21 cellular contexts compared by ENCODE assay signal in the genomic region with DNA sequence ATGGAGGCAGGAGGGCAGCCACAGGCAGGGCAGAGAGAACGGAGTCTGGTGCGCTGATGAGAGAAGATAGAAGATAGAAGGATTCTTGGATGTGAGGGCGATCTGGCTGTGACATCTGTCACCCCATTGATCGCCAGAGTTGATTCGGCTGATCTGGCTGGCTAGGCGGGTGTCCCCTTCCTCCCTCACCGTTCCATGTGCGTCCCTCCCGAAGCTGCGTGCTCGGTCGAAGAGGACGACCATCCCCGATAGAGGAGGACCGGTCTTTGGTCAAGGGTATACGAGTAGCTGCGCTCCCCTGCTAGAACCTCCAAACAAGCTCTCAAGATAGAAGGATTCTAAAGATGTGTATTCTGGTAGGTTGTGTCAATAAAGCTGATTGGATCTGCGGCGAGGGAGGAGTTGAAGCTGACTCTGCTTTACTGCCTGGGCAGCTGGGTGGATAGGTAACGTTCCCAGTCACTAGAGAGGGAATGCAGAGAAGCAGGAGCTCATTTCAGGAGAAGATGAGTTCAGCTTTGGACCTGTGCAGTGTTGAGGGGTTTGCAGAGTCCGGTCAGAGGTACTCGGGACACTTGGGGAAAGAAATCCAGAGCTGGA. TPM values are rescaled to one million over a fixed set of nuclear protein-coding genes. Genes with fewer than 3 reads are reported as not detected.
DNase-seq lines count a peak whose midpoint lies in the region; ATAC-seq and TF ChIP-seq lines count a peak whose summit lies in the region.
"Had no signal": no experiment of that assay in that cellular context is flagged by ENCODE, and none has a peak within 500 bp of the region (broad histone marks: within the 10 kb centered on the region; RNA-seq: fewer than 3 reads in every experiment).

No MANE protein-coding gene starts in this region.

- H3K79me2 ChIP-seq in Loucy (ENCODE audit: insufficient read depth, low read length) = peaks cover 99% of the 10 kb centered on the region
- peaks cover 91% of the 10 kb centered on the region for H3K79me2 ChIP-seq in osteoblast (ENCODE audit: insufficient read depth, low read length)

- no peak for TF ChIP-seq CTCF in Loucy (conservative IDR thresholded peaks at IDR 0.05; ENCODE audit: low read length)
- TF ChIP-seq CTCF in osteoblast (IDR thresholded peaks at IDR 0.05; ENCODE audit: extremely low read depth, low read depth, low read length) = no peak

- CTCF ChIA-PET in activated CD8-positive, alpha-beta memory T cell treated with anti-CD3 and anti-CD28 coated beads, Interleukin-2, amount 10 ng/mL, durations not matched to agents 7 days and 5 days (lab: Charles Lee) = interaction anchor here (1.0 to 9.0 kb wide), 4 partner anchors 11 to 61 kb away, joined by 3 to 106 read pairs (median 5); no protein-coding TSS in a partner anchor

- no peak overlapping the region for H2AFZ ChIP-seq in Loucy (ENCODE audit: low read length)
- H2AFZ ChIP-seq in osteoblast (ENCODE audit: low read length) = no peak overlapping the region

- H3K9me3 Mint-ChIP-seq in activated CD8-positive, alpha-beta memory T cell treated with anti-CD3 and anti-CD28 coated beads, Interleukin-2, amount 10 ng/mL, durations not matched to agents 7 days and 5 days (ENCODE audit: low read depth) = no peaks in the 10 kb centered on the region
- no peaks in the 10 kb centered on the region for H3K9me3 Mint-ChIP-seq in activated naive CD8-positive, alpha-beta T cell treated with anti-CD3 and anti-CD28 coated beads, Interleukin-2, amount 50 U/mL, for 24 hours
- H3K9me3 Mint-ChIP-seq: brain, nephron had no signal

- H3K4me2 ChIP-seq in Loucy (ENCODE audit: low read depth, low read length, poor library complexity, severe bottlenecking) (peak overlapping the region; percentile 97), osteoblast (ENCODE audit: insufficient read depth, low read length) (no peak overlapping the region)

- H3K27me3 Mint-ChIP-seq in activated CD8-positive, alpha-beta memory T cell treated with anti-CD3 and anti-CD28 coated beads, Interleukin-2, amount 10 ng/mL, durations not matched to agents 7 days and 5 days = no peaks in the 10 kb centered on the region
- H3K27me3 Mint-ChIP-seq in activated naive CD8-positive, alpha-beta T cell treated with anti-CD3 and anti-CD28 coated beads, Interleukin-2, amount 50 U/mL, for 24 hours = peaks cover 2% of the 10 kb centered on the region

- peak overlapping the region; percentile 35 for H3K4me3 Mint-ChIP-seq in activated CD8-positive, alpha-beta memory T cell treated with anti-CD3 and anti-CD28 coated beads, Interleukin-2, amount 10 ng/mL, durations not matched to agents 7 days and 5 days
- H3K4me3 Mint-ChIP-seq in activated naive CD8-positive, alpha-beta T cell treated with anti-CD3 and anti-CD28 coated beads, Interleukin-2, amount 50 U/mL, for 24 hours = peak overlapping the region; percentile 71
- H3K4me3 Mint-ChIP-seq: nephron had no signal

- H3K36me3 ChIP-seq in Loucy (ENCODE audit: insufficient read depth, low read length) (peaks cover 7% of the 10 kb centered on the region; the same call in 1 of the 2 replicates), osteoblast (ENCODE audit: insufficient read depth, low read length) (no peaks in the 10 kb centered on the region)

- peaks cover 38% of the 10 kb centered on the region for H3K36me3 Mint-ChIP-seq in activated CD8-positive, alpha-beta memory T cell treated with anti-CD3 and anti-CD28 coated beads, Interleukin-2, amount 10 ng/mL, durations not matched to agents 7 days and 5 days
- peaks cover 43% of the 10 kb centered on the region for H3K36me3 Mint-ChIP-seq in activated naive CD8-positive, alpha-beta T cell treated with anti-CD3 and anti-CD28 coated beads, Interleukin-2, amount 50 U/mL, for 24 hours (ENCODE audit: low read depth)

- H3K27me3 ChIP-seq in Loucy (ENCODE audit: insufficient read depth, low read length, poor library complexity, severe bottlenecking) = no peaks in the 10 kb centered on the region
- no peaks in the 10 kb centered on the region for H3K27me3 ChIP-seq in osteoblast (ENCODE audit: insufficient read depth, low read length)

- H3F3A ChIP-seq in Loucy (ENCODE audit: low read depth) = no peaks in the 10 kb centered on the region

- peaks cover 62% of the 10 kb centered on the region for H3K4me1 ChIP-seq in Loucy (ENCODE audit: insufficient read depth, low read length, poor library complexity, severe bottlenecking)
- H3K4me1 ChIP-seq in osteoblast (ENCODE audit: insufficient read depth, low read length) = peaks cover 4% of the 10 kb centered on the region

- H3K27ac ChIP-seq in osteoblast (ENCODE audit: low read depth, low read length) = no peak overlapping the region

- H4K20me1 ChIP-seq in Loucy (ENCODE audit: insufficient read depth, low read length, poor library complexity, severe bottlenecking) = peaks cover 68% of the 10 kb centered on the region
- peaks cover 60% of the 10 kb centered on the region for H4K20me1 ChIP-seq in osteoblast (ENCODE audit: insufficient read depth, low read length)

- no peaks in the 10 kb centered on the region for H3K9me3 ChIP-seq in Loucy (ENCODE audit: insufficient read depth, low read depth, low read length)
- H3K9me3 ChIP-seq in osteoblast (ENCODE audit: low read depth, low read length) = no peaks in the 10 kb centered on the region

- no peak overlapping the region for H3K4me3 ChIP-seq in Loucy (ENCODE audit: low read length, poor library complexity, severe bottlenecking)
- no peak overlapping the region for H3K4me3 ChIP-seq in osteoblast (ENCODE audit: insufficient read depth, low read length)

- no peak for DNase-seq in activated CD8-positive, alpha-beta memory T cell treated with anti-CD3 and anti-CD28 coated beads, Interleukin-2, amount 10 ng/mL, durations not matched to agents 7 days and 5 days
- no peak for DNase-seq in activated CD8-positive, alpha-beta memory T cell treated with anti-CD3 and anti-CD28 coated beads, Interleukin-2, amount 50 U/mL, for 48 hours
- no peak for DNase-seq in activated naive CD8-positive, alpha-beta T cell treated with anti-CD3 and anti-CD28 coated beads, Interleukin-2, amount 50 U/mL, for 24 hours
- DNase-seq in osteoblast (ENCODE audit: insufficient read length, low spot score, missing footprints) (peak; percentile 17), NCI-H146 (lab: John Stamatoyannopoulos, UW) (no peak)
- DNase-seq in stimulated activated CD4-positive, alpha-beta T cell treated with anti-CD3 and anti-CD28 coated beads, Interleukin-15, amount 100 ng/mL, for 24 hours = no peak
- DNase-seq: activated CD4-positive, CD25-positive, alpha-beta regulatory T cell treated with anti-CD3 and anti-CD28 coated beads, Interleukin-2, amount 50 U/mL, for 72 hours; activated effector memory CD4-positive, alpha-beta T cell treated with anti-CD3 and anti-CD28 coated beads, Interleukin-2, amount 50 U/mL, for 16 hours; dermis blood vessel endothelial cell; NCI-H1694; substantia nigra had no signal

- H3K27ac Mint-ChIP-seq in activated CD8-positive, alpha-beta memory T cell treated with anti-CD3 and anti-CD28 coated beads, Interleukin-2, amount 10 ng/mL, durations not matched to agents 7 days and 5 days = peak overlapping the region; percentile 89
- peak overlapping the region; percentile 84 for H3K27ac Mint-ChIP-seq in activated naive CD8-positive, alpha-beta T cell treated with anti-CD3 and anti-CD28 coated beads, Interleukin-2, amount 50 U/mL, for 24 hours
- H3K27ac Mint-ChIP-seq: brain, nephron had no signal

- no peaks in the 10 kb centered on the region for H3K9me2 ChIP-seq in Loucy (replicated peaks; ENCODE audit: low read depth, low read length)

- no peak overlapping the region for H3K9ac ChIP-seq in Loucy (ENCODE audit: low read depth, low read length, poor library complexity, severe bottlenecking)

- peaks cover 66% of the 10 kb centered on the region for H3K4me1 Mint-ChIP-seq in activated CD8-positive, alpha-beta memory T cell treated with anti-CD3 and anti-CD28 coated beads, Interleukin-2, amount 10 ng/mL, durations not matched to agents 7 days and 5 days
- peaks cover 78% of the 10 kb centered on the region for H3K4me1 Mint-ChIP-seq in activated naive CD8-positive, alpha-beta T cell treated with anti-CD3 and anti-CD28 coated beads, Interleukin-2, amount 50 U/mL, for 24 hours

- ATAC-seq in activated CD8-positive, alpha-beta memory T cell treated with anti-CD3 and anti-CD28 coated beads, Interleukin-2, amount 10 ng/mL, durations not matched to agents 7 days and 5 days = no peak
- ATAC-seq in activated naive CD8-positive, alpha-beta T cell treated with anti-CD3 and anti-CD28 coated beads, Interleukin-2, amount 50 U/mL, for 24 hours = no peak
- ATAC-seq in HG03457 (IDR thresholded peaks at IDR 0.05; ENCODE audit: unreplicated experiment) = no peak
- ATAC-seq: esophagus mucosa had no signal

RNA-seq across cellular contexts. Expression of a gene that starts 5.1 kb away (rescaled TPM):
- 10 to 100 TPM; 52.8 to 60.8 TPM for total RNA-seq in activated CD8-positive, alpha-beta memory T cell treated with anti-CD3 and anti-CD28 coated beads, Interleukin-2, amount 10 ng/mL, durations not matched to agents 7 days and 5 days
- total RNA-seq in osteoblast = 36.9 and 43.3 TPM in 2 replicates

RNA-seq across cellular contexts. Expression of a gene that starts 52.5 kb away (rescaled TPM):
- 10 to 100 TPM; 11.1 to 13.1 TPM for total RNA-seq in activated CD8-positive, alpha-beta memory T cell treated with anti-CD3 and anti-CD28 coated beads, Interleukin-2, amount 10 ng/mL, durations not matched to agents 7 days and 5 days
- under 0.01 TPM in 1 of 2 replicates, not detected in the other for total RNA-seq in osteoblast
- total RNA-seq: dermis blood vessel endothelial cell, esophagus mucosa, glomerular endothelial cell, H1, LHCN-M2, lower leg skin, renal cortical epithelial cell had no signal

Comparison
In these comparisons a context has a peak if more than half of its experiments do, and no peak if none do; other contexts are left out.
1. RNA of a gene that starts 52.5 kb away (total RNA-seq): 11.1 to 13.1 TPM in activated CD8-positive, alpha-beta memory T cell treated with anti-CD3 and anti-CD28 coated beads, Interleukin-2, amount 10 ng/mL, durations not matched to agents 7 days and 5 days; under 0.01 TPM in osteoblast; every median in the first group is over 10 times any median in the second.